ENCODE assay signal across 13 cellular contexts in the genomic region with DNA sequence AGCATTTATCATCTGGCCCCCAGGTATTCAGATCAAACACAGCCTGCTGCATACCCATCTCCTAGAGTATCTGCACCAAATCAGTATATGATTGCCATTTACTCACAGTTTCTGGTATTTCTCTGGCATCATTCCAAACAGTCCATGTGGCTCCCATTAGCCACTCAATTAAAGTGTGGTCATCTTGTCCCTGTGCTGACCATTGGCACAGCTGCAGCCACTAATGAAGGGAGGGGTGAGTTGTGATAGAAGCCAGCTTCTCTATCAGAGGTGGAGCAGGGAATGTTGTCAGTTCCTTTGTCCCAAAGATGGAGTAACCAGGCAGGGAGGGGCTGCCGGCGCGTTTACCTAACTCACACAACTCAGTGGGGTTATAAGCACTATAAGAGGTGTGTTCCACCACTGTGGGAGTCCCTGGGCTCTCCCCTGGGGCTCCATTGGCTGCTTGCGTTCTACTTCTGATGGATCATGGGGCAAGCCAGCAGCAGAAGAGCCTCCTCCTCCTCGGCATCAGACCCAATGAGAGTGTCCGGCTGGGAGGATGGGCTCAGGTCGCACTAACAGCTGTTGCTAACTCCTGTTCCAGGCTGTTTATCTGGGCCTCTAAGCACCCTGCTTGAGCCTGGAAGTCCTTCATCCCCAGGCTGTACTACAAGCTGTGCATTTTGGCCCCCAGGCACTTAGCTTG.
A peak's percentile ranks its signal among the peaks of the same experiment; 100 is the strongest.
DNase-seq lines count a peak whose midpoint lies in the region; ATAC-seq and TF ChIP-seq lines count a peak whose summit lies in the region.
"Had no signal": no experiment of that assay in that cellular context is flagged by ENCODE, and none has a peak within 500 bp of the region (broad histone marks: within the 10 kb centered on the region; RNA-seq: fewer than 3 reads in every experiment).

No MANE protein-coding gene starts in this region.

- ATAC-seq in Right ventricle myocardium superior (ENCODE audit: poor library complexity) (peak; percentile 24), HG02973 (IDR thresholded peaks at IDR 0.05; ENCODE audit: unreplicated experiment) (no peak), mucosa of descending colon (no peak)

- H3K36me3 ChIP-seq in sigmoid colon (no peaks in the 10 kb centered on the region), mammary epithelial cell (ENCODE audit: insufficient read depth, low read length) (no peaks in the 10 kb centered on the region), mucosa of descending colon (ENCODE audit: low read depth) (no peaks in the 10 kb centered on the region)
- H3K36me3 ChIP-seq: breast epithelium, spleen had no signal

- BruUV-seq in mammary epithelial cell (replicated peaks; lab: Mats Ljungman, UMichigan): no TSS peak

- dilution Hi-C loops in mammary epithelial cell (cut with HindIII; ENCODE audit: low sequenced_read_pairs): no loop called here

- no peak overlapping the region for H2AFZ ChIP-seq in mammary epithelial cell (ENCODE audit: low read depth, low read length)

- TF ChIP-seq POLR2A in sigmoid colon (IDR thresholded peaks at IDR 0.05): no peak

- no peak overlapping the region for H3K9ac ChIP-seq in mammary epithelial cell (ENCODE audit: insufficient read depth, low read length)

- TF ChIP-seq CTCF in WI38 (IDR thresholded peaks at IDR 0.05; ENCODE audit: low read depth, low read length) (no peak), sigmoid colon (IDR thresholded peaks at IDR 0.05) (no peak), mammary epithelial cell (conservative IDR thresholded peaks at IDR 0.05 in 1 of 2, IDR thresholded peaks at IDR 0.05 in 1 of 2; ENCODE audit: extremely low read depth in 1 of 2, insufficient read depth in 1 of 2, low read depth in 1 of 2, low read length in 2 of 2) (no peak), mucosa of descending colon (IDR thresholded peaks at IDR 0.05) (no peak)

- CTCF ChIA-PET in mammary epithelial cell (lab: Charles Lee; ENCODE audit: low non-redundant PET): interaction anchor here (0.6 kb wide), 1 partner anchor 75 kb away, joined by 3 read pairs; no protein-coding TSS in a partner anchor

- intact Hi-C loops in Right ventricle myocardium superior (cut with DNase I) (no loop called here), sigmoid colon (cut with DNase I) (loop anchor here (10.0 kb wide), 3 partner anchors 136 to 906 kb away; a partner anchor contains a TSS), mammary epithelial cell (cut with micrococcal nuclease) (no loop called here), mucosa of descending colon (cut with DNase I, micrococcal nuclease) (no loop called here)

- H3K4me1 ChIP-seq in sigmoid colon (peaks cover 0 to 51% (median 35%) of the 10 kb centered on the region in 4 donors), mammary epithelial cell (ENCODE audit: insufficient read depth, low read length) (peaks cover 29% of the 10 kb centered on the region), mucosa of descending colon (ENCODE audit: low read depth) (no peaks in the 10 kb centered on the region)
- H3K4me1 ChIP-seq: breast epithelium, spleen had no signal

- H3K27ac ChIP-seq in sigmoid colon (peak overlapping the region; percentile 78 to 86 (median 82)), mammary epithelial cell (ENCODE audit: insufficient read depth, low read depth, low read length) (no peak overlapping the region)
- H3K27ac ChIP-seq: breast epithelium, spleen had no signal

- WGBS in sigmoid colon, 2 donors: 78 to 90% methylated on average over 7 of the region's 7 CpGs
- 81% methylated on average over 3 of the region's 7 CpGs for WGBS in mammary epithelial cell (ENCODE audit: low coverage, missing lambda C conversion rate)

- no peaks in the 10 kb centered on the region for H4K20me1 ChIP-seq in mammary epithelial cell (ENCODE audit: insufficient read depth, low read length)

- H3K9me3 ChIP-seq in sigmoid colon (no peaks in the 10 kb centered on the region), mammary epithelial cell (replicated peaks; ENCODE audit: insufficient read depth, low read length) (no peaks in the 10 kb centered on the region), mucosa of descending colon (peaks cover 7% of the 10 kb centered on the region)
- H3K9me3 ChIP-seq: breast epithelium had no signal

- DNase-seq in ELR (ENCODE audit: low read depth) (peak; percentile 51), Right ventricle myocardium superior (peak; percentile 45), sigmoid colon (no peak), mammary epithelial cell (no peak), HUDEP-2 (lab: John Stamatoyannopoulos, UW; ENCODE audit: unreplicated experiment in 76 of 76) (no peak), mucosa of descending colon (no peak)
- DNase-seq: AML-193, H7, Kasumi-1, spleen had no signal

- in situ Hi-C loops in mammary epithelial cell (cut with MboI; ENCODE audit: low sequenced_read_pairs in 2 of 2): no loop called here

- H3K4me2 ChIP-seq in mammary epithelial cell (ENCODE audit: insufficient read depth, low read depth, low read length): no peak overlapping the region

- H3K79me2 ChIP-seq in mammary epithelial cell (ENCODE audit: insufficient read depth, low read length): no peaks in the 10 kb centered on the region

- no peak for TF ChIP-seq EP300 in sigmoid colon (IDR thresholded peaks at IDR 0.05)

- H3K27me3 ChIP-seq in sigmoid colon: no peaks in the 10 kb centered on the region
- no peaks in the 10 kb centered on the region for H3K27me3 ChIP-seq in mammary epithelial cell (ENCODE audit: insufficient read depth, low read length)
- H3K27me3 ChIP-seq: breast epithelium, spleen had no signal

- H3K4me3 ChIP-seq in WI38 (ENCODE audit: low read depth, low read length): peak overlapping the region; percentile 29; the same call in 1 of the 2 replicates
- H3K4me3 ChIP-seq in sigmoid colon: no peak overlapping the region
- H3K4me3 ChIP-seq in mammary epithelial cell (replicated peaks in 1 of 3; ENCODE audit: insufficient read depth in 1 of 3, low read depth in 2 of 3, low read length in 3 of 3): no peak overlapping the region
- H3K4me3 ChIP-seq in mucosa of descending colon: no peak overlapping the region
- H3K4me3 ChIP-seq: breast epithelium, spleen had no signal

Comparison
In these comparisons a context has a peak if more than half of its experiments do, and no peak if none do; other contexts are left out.
1. DNase-seq: peak in ELR (single experiment) and Right ventricle myocardium superior (single experiment); none in sigmoid colon (single experiment), mammary epithelial cell (single experiment), HUDEP-2 (0 of 76) and mucosa of descending colon (0 of 3).